In genomic region chr11:108875134-108875533, GRCh38 we compare ENCODE assay signal across 1 cellular context.
TF ChIP-seq lines count a peak whose summit lies in the region.

No MANE protein-coding gene starts in this region.

TF ChIP-seq in HCT116, 20 proteins besides CTCF, POLR2A, EP300 and RAD21 (continued from another document):
- TF ChIP-seq REST (IDR thresholded peaks at IDR 0.05; ENCODE audit: low read depth) (no peak), SP1 (IDR thresholded peaks at IDR 0.05; ENCODE audit: low read depth) (no peak), EGR1 (IDR thresholded peaks at IDR 0.05; ENCODE audit: low read depth) (no peak), TCF7L2 (IDR thresholded peaks at IDR 0.05; ENCODE audit: borderline replicate concordance, extremely low read depth, insufficient read depth, insufficient read length) (no peak)
